ENCODE assay signal across 17 cellular contexts in genomic region chr3:120765830-120766511, GRCh38. TPM values are rescaled to one million over a fixed set of nuclear protein-coding genes. Genes with fewer than 3 reads are reported as not detected.
DNase-seq lines count a peak whose midpoint lies in the region; ATAC-seq and TF ChIP-seq lines count a peak whose summit lies in the region.
"Had no signal": no experiment of that assay in that cellular context is flagged by ENCODE, and none has a peak within 500 bp of the region (broad histone marks: within the 10 kb centered on the region; RNA-seq: fewer than 3 reads in every experiment).

No MANE protein-coding gene starts in this region.

- peak; percentile 53 for ATAC-seq in GM18868 (IDR thresholded peaks at IDR 0.05; ENCODE audit: unreplicated experiment)
- peak; percentile 57 for ATAC-seq in GM21526 (IDR thresholded peaks at IDR 0.05; ENCODE audit: low FRiP score, unreplicated experiment)
- ATAC-seq in HG03095 (IDR thresholded peaks at IDR 0.05; ENCODE audit: unreplicated experiment): peak; percentile 46
- ATAC-seq in activated T-helper 17 cell treated with anti-CD3 and anti-CD28 coated beads, Interleukin-2, amount 50 U/mL, for 72 hours (replicated peaks): peak; percentile 31
- ATAC-seq in esophagus mucosa: no peak
- ATAC-seq: activated CD8-positive, alpha-beta T cell treated with anti-CD3 and anti-CD28 coated beads for 36 hours; CD8-positive, alpha-beta T cell had no signal

- in situ Hi-C loops in transverse colon (cut with MboI; ENCODE audit: low pct_ligation_motif_present in 1 of 4, low pct_unique_long_range_greater_than_20kb in 1 of 4, low sequenced_read_pairs in 3 of 4): no loop called here

- no peaks in the 10 kb centered on the region for H3K9me3 ChIP-seq in transverse colon
- H3K9me3 ChIP-seq: adrenal gland, pancreas, suprapubic skin had no signal

- intact Hi-C loops in lower leg skin (cut with DNase I; ENCODE audit: low total_unique reads): no loop called here
- intact Hi-C loops in transverse colon (cut with DNase I; ENCODE audit: low total_unique reads): no loop called here

- no peaks in the 10 kb centered on the region for H3K36me3 ChIP-seq in transverse colon
- H3K36me3 ChIP-seq: adrenal gland, pancreas, suprapubic skin had no signal

- no peak for TF ChIP-seq POLR2A in lower leg skin (IDR thresholded peaks at IDR 0.05)
- TF ChIP-seq POLR2A in transverse colon (IDR thresholded peaks at IDR 0.05): no peak

- H3K4me3 ChIP-seq in lower leg skin (ENCODE audit: low read depth, poor library complexity, severe bottlenecking): no peak overlapping the region
- H3K4me3 ChIP-seq in transverse colon: no peak overlapping the region
- H3K4me3 ChIP-seq: adrenal gland, pancreas, suprapubic skin had no signal

- no peak overlapping the region for H3K4me3 Mint-ChIP-seq in activated T-helper 17 cell treated with anti-CD3 and anti-CD28 coated beads, Interleukin-2, amount 50 U/mL, for 72 hours
- H3K4me3 Mint-ChIP-seq: activated CD8-positive, alpha-beta T cell treated with anti-CD3 and anti-CD28 coated beads for 36 hours; CD8-positive, alpha-beta T cell; memory B cell had no signal

- no peak for TF ChIP-seq EP300 in transverse colon (IDR thresholded peaks at IDR 0.05; ENCODE audit: low read depth)

- peak overlapping the region; percentile 2 for H3K27ac Mint-ChIP-seq in activated T-helper 17 cell treated with anti-CD3 and anti-CD28 coated beads, Interleukin-2, amount 50 U/mL, for 72 hours
- H3K27ac Mint-ChIP-seq: activated CD8-positive, alpha-beta T cell treated with anti-CD3 and anti-CD28 coated beads for 36 hours; CD8-positive, alpha-beta T cell; memory B cell had no signal

- H3K36me3 Mint-ChIP-seq in activated T-helper 17 cell treated with anti-CD3 and anti-CD28 coated beads, Interleukin-2, amount 50 U/mL, for 72 hours (ENCODE audit: low read depth): no peaks in the 10 kb centered on the region

- H3K4me1 ChIP-seq in transverse colon: peaks cover 0 to 25% (median 17%) of the 10 kb centered on the region in 4 donors

- H3K27me3 Mint-ChIP-seq in activated T-helper 17 cell treated with anti-CD3 and anti-CD28 coated beads, Interleukin-2, amount 50 U/mL, for 72 hours: no peaks in the 10 kb centered on the region
- H3K27me3 Mint-ChIP-seq: activated CD8-positive, alpha-beta T cell treated with anti-CD3 and anti-CD28 coated beads for 36 hours; memory B cell had no signal

- DNase-seq in lower leg skin (ENCODE audit: low spot score in 2 of 2) (no peak), transverse colon (no peak), NCI-H82 (lab: John Stamatoyannopoulos, UW) (no peak)
- DNase-seq: activated CD8-positive, alpha-beta T cell treated with anti-CD3 and anti-CD28 coated beads for 36 hours; adrenal gland; CD8-positive, alpha-beta T cell; effector CD8-positive, alpha-beta T cell; MV-4-11; pancreas; stimulated activated CD4-positive, alpha-beta T cell treated with anti-CD3 and anti-CD28 coated beads, Interleukin-4, amount 100 ng/mL, for 24 hours had no signal

- peaks cover 38% of the 10 kb centered on the region for H3K4me1 Mint-ChIP-seq in activated T-helper 17 cell treated with anti-CD3 and anti-CD28 coated beads, Interleukin-2, amount 50 U/mL, for 72 hours

- no peaks in the 10 kb centered on the region for H3K9me3 Mint-ChIP-seq in activated T-helper 17 cell treated with anti-CD3 and anti-CD28 coated beads, Interleukin-2, amount 50 U/mL, for 72 hours
- H3K9me3 Mint-ChIP-seq: activated CD8-positive, alpha-beta T cell treated with anti-CD3 and anti-CD28 coated beads for 36 hours; CD8-positive, alpha-beta T cell; memory B cell had no signal

- TF ChIP-seq CTCF in lower leg skin (IDR thresholded peaks at IDR 0.05) (no peak), transverse colon (IDR thresholded peaks at IDR 0.05) (no peak)

- H3K27ac ChIP-seq in transverse colon: no peak overlapping the region
- H3K27ac ChIP-seq: pancreas, suprapubic skin had no signal

- H3K27me3 ChIP-seq in transverse colon: no peaks in the 10 kb centered on the region
- H3K27me3 ChIP-seq: adrenal gland, pancreas, suprapubic skin had no signal

RNA-seq across cellular contexts. Expression of gene GTF2E1, which starts 23.4 kb away (rescaled TPM):
- total RNA-seq in activated T-helper 17 cell treated with anti-CD3 and anti-CD28 coated beads, Interleukin-2, amount 50 U/mL, for 72 hours: 10 to 100 TPM; 11.1 to 20.2 TPM
- total RNA-seq in lower leg skin (10 to 100 TPM in 3 of 4 donors, 1 to 10 TPM in 1; 7.6 to 12.5 (median 11.2) TPM), transverse colon (10 to 100 TPM in 3 of 4 donors, 1 to 10 TPM in 1; 9.0 to 32.4 (median 14.5) TPM), esophagus mucosa (8.8 TPM)

RNA-seq across cellular contexts. Expression of gene RABL3, which starts 23.7 kb away (rescaled TPM):
- 10 to 100 TPM; 36.8 to 46.0 TPM for total RNA-seq in activated T-helper 17 cell treated with anti-CD3 and anti-CD28 coated beads, Interleukin-2, amount 50 U/mL, for 72 hours
- 10 to 100 TPM in 3 of 4 donors, 1 to 10 TPM in 1; 8.5 to 27.0 (median 13.1) TPM for total RNA-seq in lower leg skin
- 10 to 100 TPM in 3 of 4 donors, 1 to 10 TPM in 1; 8.2 to 23.7 (median 19.9) TPM for total RNA-seq in transverse colon
- total RNA-seq in esophagus mucosa: 18.4 TPM
